ENCODE assay signal across 33 cellular contexts in the genomic region with DNA sequence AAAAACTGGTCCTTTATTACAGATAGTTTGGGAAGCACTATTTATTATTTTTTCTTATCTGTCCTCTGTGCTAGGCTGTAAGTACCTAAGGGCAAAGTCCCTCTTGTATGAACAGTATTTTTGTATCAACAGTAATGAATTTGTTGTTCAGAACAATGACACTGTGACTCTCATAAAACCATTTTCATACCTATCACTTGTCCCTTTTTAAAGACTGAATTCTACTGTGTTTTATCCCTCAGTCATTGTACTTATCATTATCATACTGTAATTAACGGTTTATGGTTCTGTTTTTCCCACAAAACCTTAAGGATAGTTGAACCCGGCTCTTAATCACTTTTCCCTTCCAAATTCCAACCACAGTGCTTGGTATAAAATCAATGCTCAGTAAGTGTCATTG.
DNase-seq lines count a peak whose midpoint lies in the region; ATAC-seq and TF ChIP-seq lines count a peak whose summit lies in the region.
"Had no signal": no experiment of that assay in that cellular context is flagged by ENCODE, and none has a peak within 500 bp of the region (broad histone marks: within the 10 kb centered on the region; RNA-seq: fewer than 3 reads in every experiment).

No MANE protein-coding gene starts in this region.

- H2BK15ac ChIP-seq in IMR-90 (ENCODE audit: low read depth, low read length), result no peak overlapping the region

- no peak for TF ChIP-seq RAD21 in IMR-90 (IDR thresholded peaks at IDR 0.05; ENCODE audit: low read length)

- no peak overlapping the region for H2BK120ac ChIP-seq in IMR-90 (ENCODE audit: low read depth, low read length)

- WGBS in IMR-90 (ENCODE audit: extremely low coverage in 2 of 2, insufficient read length in 1 of 2), 2 experiments, result no CpG with 5 or more reads among the region's 2 CpGs

- peaks cover 16% of the 10 kb centered on the region for H3K9me1 ChIP-seq in IMR-90 (ENCODE audit: insufficient read depth, low read length)

- peak overlapping the region in 1 of 2 experiments; percentile 23; a peak in 1 of 4 replicates for H4K8ac ChIP-seq in IMR-90 (ENCODE audit: low read depth in 2 of 2, low read length in 2 of 2)

- peaks cover 80% of the 10 kb centered on the region for H3K79me2 ChIP-seq in osteoblast (ENCODE audit: insufficient read depth, low read length)

- no peak overlapping the region for H4K91ac ChIP-seq in IMR-90 (ENCODE audit: insufficient read depth, low read depth, low read length)

- no peak overlapping the region for H3K56ac ChIP-seq in IMR-90 (ENCODE audit: extremely low read depth, insufficient read depth, low read length)

- no peaks in the 10 kb centered on the region for H3K27me3 ChIP-seq in IMR-90 (ENCODE audit: control insufficient read depth, insufficient read depth, low read length)
- H3K27me3 ChIP-seq in osteoblast (ENCODE audit: insufficient read depth, low read length), result no peaks in the 10 kb centered on the region
- H3K27me3 ChIP-seq: ascending aorta, spleen, vagina had no signal

- no peak overlapping the region for H2AK5ac ChIP-seq in IMR-90 (ENCODE audit: low read depth, low read length)

- in situ Hi-C loops in IMR-90 (cut with MboI; ENCODE audit: low sequenced_read_pairs), result no loop called here

- H3K27me3 Mint-ChIP-seq in Calu3 (ENCODE audit: unreplicated experiment) (no peaks in the 10 kb centered on the region), brain (no peaks in the 10 kb centered on the region)
- H3K27me3 Mint-ChIP-seq: central memory CD8-positive, alpha-beta T cell; dendritic cell treated with granulocyte-macrophage colony-stimulating factor and Interleukin-4, amounts not matched to agents 40 ng/mL and 50 ng/mL, for 4 days; stimulated activated naive CD8-positive, alpha-beta T cell treated with anti-CD3 and anti-CD28 coated beads, Interleukin-15, amount 100 ng/mL, for 72 hours had no signal

- CTCF ChIA-PET in Calu3 (lab: Charles Lee), result no interaction called here
- CTCF ChIA-PET in IMR-90 (lab: Yijun Ruan, JAX), result interaction anchor here (0.5 kb wide), 1 partner anchor 343 kb away, joined by 3 read pairs; no protein-coding TSS in a partner anchor

- no peak for TF ChIP-seq POLR2A in IMR-90 (IDR thresholded peaks at IDR 0.05; ENCODE audit: low read depth, low read length)

- H3K36me3 ChIP-seq in IMR-90 (ENCODE audit: control insufficient read depth, insufficient read depth, low read length) (no peaks in the 10 kb centered on the region), osteoblast (ENCODE audit: insufficient read depth, low read length) (no peaks in the 10 kb centered on the region)
- H3K36me3 ChIP-seq: ascending aorta; BLaER1 treated with 17β-estradiol and CSF1 and Interleukin-3, amounts not matched to agents 10 nM and 100 nM; spleen; thoracic aorta; vagina had no signal

- H2BK20ac ChIP-seq in IMR-90 (ENCODE audit: low read depth, low read length), result no peak overlapping the region

- H3K79me1 ChIP-seq in IMR-90 (ENCODE audit: low read depth in 1 of 2, low read length in 2 of 2), result peaks cover 7 to 61% of the 10 kb centered on the region in 2 experiments

- H3K27ac Mint-ChIP-seq in Calu3 (ENCODE audit: unreplicated experiment) (peak overlapping the region; percentile 94), brain (peak overlapping the region in 4 of 5 experiments; percentile 44 to 86 (median 66))
- H3K27ac Mint-ChIP-seq: dendritic cell treated with granulocyte-macrophage colony-stimulating factor and Interleukin-4, amounts not matched to agents 40 ng/mL and 50 ng/mL, for 4 days; stimulated activated naive CD8-positive, alpha-beta T cell treated with anti-CD3 and anti-CD28 coated beads, Interleukin-15, amount 100 ng/mL, for 72 hours had no signal

- H2AFZ ChIP-seq in IMR-90 (replicated peaks; ENCODE audit: low read length, poor library complexity) (no peak overlapping the region), osteoblast (ENCODE audit: low read length) (no peak overlapping the region)

- no peak overlapping the region for H2AK9ac ChIP-seq in IMR-90 (replicated peaks; ENCODE audit: low read depth, low read length, poor library complexity)

- H3K4me1 Mint-ChIP-seq in Calu3 (ENCODE audit: low read depth, unreplicated experiment), result peaks cover 65% of the 10 kb centered on the region
- H3K4me1 Mint-ChIP-seq in brain, result peaks cover 81% of the 10 kb centered on the region
- H3K4me1 Mint-ChIP-seq: central memory CD8-positive, alpha-beta T cell; stimulated activated naive CD8-positive, alpha-beta T cell treated with anti-CD3 and anti-CD28 coated beads, Interleukin-15, amount 100 ng/mL, for 72 hours had no signal

- H4K5ac ChIP-seq in IMR-90 (ENCODE audit: low read depth, low read length), result peak overlapping the region; percentile 10; the same call in 1 of the 2 replicates

- ATAC-seq in IMR-90 (ENCODE audit: low read depth) (no peak), GM18517 (IDR thresholded peaks at IDR 0.05; ENCODE audit: unreplicated experiment) (no peak)
- ATAC-seq: esophagus mucosa; left ventricle myocardium superior; right cardiac atrium; stimulated activated naive CD8-positive, alpha-beta T cell treated with anti-CD3 and anti-CD28 coated beads, Interleukin-15, amount 100 ng/mL, for 72 hours had no signal

- H3K18ac ChIP-seq in IMR-90 (ENCODE audit: low read depth, low read length), result no peak overlapping the region

- dilution Hi-C loops in IMR-90 (cut with HindIII; ENCODE audit: low sequenced_read_pairs, unreplicated experiment), result no loop called here

- H3K4me3 ChIP-seq in IMR-90 (ENCODE audit: insufficient read depth, low read depth, low read length) (no peak overlapping the region), osteoblast (ENCODE audit: insufficient read depth, low read length) (no peak overlapping the region)
- H3K4me3 ChIP-seq: ascending aorta; BLaER1 treated with 17β-estradiol and CSF1 and Interleukin-3, amounts not matched to agents 10 nM and 100 nM; spleen; thoracic aorta; vagina had no signal

- H3K14ac ChIP-seq in IMR-90 (replicated peaks; ENCODE audit: low read depth, low read length), result no peak overlapping the region

- no peak for DNase-seq in Calu3
- no peak for DNase-seq in IMR-90
- no peak for DNase-seq in osteoblast (ENCODE audit: insufficient read length, low spot score, missing footprints)
- no peak for DNase-seq in H4 (ENCODE audit: low spot score)
- DNase-seq in activated effector memory CD4-positive, alpha-beta T cell treated with anti-CD3 and anti-CD28 coated beads, Interleukin-2, amount 50 U/mL, for 16 hours, result no peak
- DNase-seq: activated CD4-positive, alpha-beta T cell treated with anti-CD3 and anti-CD28 coated beads, Interleukin-2, amount 50 U/mL, for 1 hour; activated CD4-positive, CD25-positive, alpha-beta regulatory T cell; activated gamma-delta T cell treated with Interleukin-2 at 50 U/mL for 16 hours; activated T-cell treated with anti-CD3 and anti-CD28 coated beads, Interleukin-2, amount 50 U/mL, for 1 hour; DMS79 treated with DMSO at 0.1 percent for 48 hours; foreskin fibroblast; GDM1; head of caudate nucleus; left ventricle myocardium superior; NCI-H1417 treated with DMSO at 0.1 percent for 48 hours; NCI-H2081 treated with DMSO at 0.1 percent for 48 hours; NCI-H226; posterior cingulate gyrus; right cardiac atrium; spleen; stimulated activated CD4-positive, alpha-beta T cell treated with anti-CD3 and anti-CD28 coated beads, Interleukin-2, amount 100 ng/mL, for 24 hours; stimulated activated naive CD8-positive, alpha-beta T cell treated with anti-CD3 and anti-CD28 coated beads, Interleukin-15, amount 100 ng/mL, for 72 hours; T1000 had no signal

- POLR2A ChIA-PET in IMR-90 (lab: Charles Lee; ENCODE audit: unreplicated experiment), result no interaction called here

- H3K9me3 Mint-ChIP-seq in Calu3 (ENCODE audit: low read depth, unreplicated experiment) (no peaks in the 10 kb centered on the region), brain (peaks cover 0 to 3% (median 0%) of the 10 kb centered on the region in 5 experiments)
- H3K9me3 Mint-ChIP-seq: central memory CD8-positive, alpha-beta T cell; dendritic cell treated with granulocyte-macrophage colony-stimulating factor and Interleukin-4, amounts not matched to agents 40 ng/mL and 50 ng/mL, for 4 days; stimulated activated naive CD8-positive, alpha-beta T cell treated with anti-CD3 and anti-CD28 coated beads, Interleukin-15, amount 100 ng/mL, for 72 hours had no signal

- H3K36me3 Mint-ChIP-seq in Calu3 (ENCODE audit: insufficient read depth, unreplicated experiment) (peaks cover 12% of the 10 kb centered on the region), brain (no peaks in the 10 kb centered on the region)

- H3K9ac ChIP-seq in IMR-90 (ENCODE audit: low read depth, low read length), result no peak overlapping the region
- H3K9ac ChIP-seq: BLaER1 treated with 17β-estradiol and CSF1 and Interleukin-3, amounts not matched to agents 10 nM and 100 nM; KMS-11 had no signal

- H2BK5ac ChIP-seq in IMR-90 (ENCODE audit: low read depth, low read length, poor library complexity, severe bottlenecking), result peak overlapping the region; percentile 55

- H3K9me3 ChIP-seq in IMR-90 (ENCODE audit: control insufficient read depth, insufficient read depth, low read length), result no peaks in the 10 kb centered on the region
- H3K9me3 ChIP-seq in osteoblast (ENCODE audit: low read depth, low read length), result no peaks in the 10 kb centered on the region
- H3K9me3 ChIP-seq: ascending aorta; BLaER1 treated with 17β-estradiol and CSF1 and Interleukin-3, amounts not matched to agents 10 nM and 100 nM; spleen; thoracic aorta; vagina had no signal

- peaks cover 18% of the 10 kb centered on the region for H4K20me1 ChIP-seq in IMR-90 (ENCODE audit: insufficient read depth, low read length)
- no peaks in the 10 kb centered on the region for H4K20me1 ChIP-seq in osteoblast (ENCODE audit: insufficient read depth, low read length)
- H4K20me1 ChIP-seq: BLaER1 treated with 17β-estradiol and CSF1 and Interleukin-3, amounts not matched to agents 10 nM and 100 nM had no signal

- no peak overlapping the region for H3K4ac ChIP-seq in IMR-90 (ENCODE audit: low read depth, low read length)

- BruUV-seq in Calu3 (replicated peaks; lab: Mats Ljungman, UMichigan) (no TSS peak), IMR-90 (replicated peaks; lab: Mats Ljungman, UMichigan) (no TSS peak)

- peaks cover 20% of the 10 kb centered on the region for H3K4me1 ChIP-seq in IMR-90 (ENCODE audit: control insufficient read depth, insufficient read depth, low read length)
- peaks cover 49% of the 10 kb centered on the region for H3K4me1 ChIP-seq in osteoblast (ENCODE audit: insufficient read depth, low read length)

- H3K4me2 ChIP-seq in IMR-90 (ENCODE audit: low read depth, low read length), result no peak overlapping the region; the same call in 1 of the 2 replicates
- H3K4me2 ChIP-seq in osteoblast (ENCODE audit: insufficient read depth, low read length), result peak overlapping the region; percentile 52
- H3K4me2 ChIP-seq: BLaER1 treated with 17β-estradiol and CSF1 and Interleukin-3, amounts not matched to agents 10 nM and 100 nM; KMS-11 had no signal

- intact Hi-C loops in Calu3 (cut with micrococcal nuclease; ENCODE audit: unreplicated experiment) (loop anchor here (2.0 to 10.0 kb wide), 2 partner anchors 13 to 271 kb away; no protein-coding TSS in a partner anchor), IMR-90 (cut with micrococcal nuclease) (loop anchor here (10.0 kb wide), 1 partner anchor 341 kb away; no protein-coding TSS in a partner anchor)

- TF ChIP-seq CTCF in Calu3 (IDR thresholded peaks at IDR 0.05; ENCODE audit: unreplicated experiment) (no peak), IMR-90 (conservative IDR thresholded peaks at IDR 0.05; ENCODE audit: low read depth, low read length) (no peak), brain (conservative IDR thresholded peaks at IDR 0.05) (no peak), osteoblast (IDR thresholded peaks at IDR 0.05; ENCODE audit: extremely low read depth, low read depth, low read length) (no peak)

- no peak overlapping the region for H3K23ac ChIP-seq in IMR-90 (ENCODE audit: low read depth, low read length)

- H3K4me3 Mint-ChIP-seq in Calu3 (ENCODE audit: low read depth, unreplicated experiment) (no peak overlapping the region), brain (peak overlapping the region in 1 of 5 experiments; percentile 68)
- H3K4me3 Mint-ChIP-seq: central memory CD8-positive, alpha-beta T cell; dendritic cell treated with granulocyte-macrophage colony-stimulating factor and Interleukin-4, amounts not matched to agents 40 ng/mL and 50 ng/mL, for 4 days; stimulated activated naive CD8-positive, alpha-beta T cell treated with anti-CD3 and anti-CD28 coated beads, Interleukin-15, amount 100 ng/mL, for 72 hours had no signal

- H3K27ac ChIP-seq in IMR-90 (ENCODE audit: insufficient read depth, low read length) (no peak overlapping the region), osteoblast (ENCODE audit: low read depth, low read length) (peak overlapping the region; percentile 98)
- H3K27ac ChIP-seq: ascending aorta; BLaER1 treated with 17β-estradiol and CSF1 and Interleukin-3, amounts not matched to agents 10 nM and 100 nM; KMS-11; spleen; thoracic aorta; vagina had no signal
